Comparison of ENCODE assay signal across 9 cellular contexts in genomic region chrX:15882704-15883539, GRCh38. TPM values are rescaled to one million over a fixed set of nuclear protein-coding genes. Genes with fewer than 3 reads are reported as not detected.
A peak's percentile ranks its signal among the peaks of the same experiment; 100 is the strongest.
DNase-seq lines count a peak whose midpoint lies in the region; ATAC-seq, FAIRE-seq and TF ChIP-seq lines count a peak whose summit lies in the region.
"Had no signal": no experiment of that assay in that cellular context is flagged by ENCODE, and none has a peak within 500 bp of the region (broad histone marks: within the 10 kb centered on the region; RNA-seq: fewer than 3 reads in every experiment).

No MANE protein-coding gene starts in this region.

- H3F3A ChIP-seq in MM.1S (ENCODE audit: insufficient read depth, low read length): no peaks in the 10 kb centered on the region

- no peak for ATAC-seq in GM21528 (IDR thresholded peaks at IDR 0.05; ENCODE audit: low FRiP score, unreplicated experiment)

- FAIRE-seq in GM12891 (lab: Jason Lieb, UNC): peak; percentile 76

- CTCF ChIA-PET in CD8-positive, alpha-beta memory T cell (lab: Charles Lee): no interaction called here

- H3K79me2 ChIP-seq in MM.1S (ENCODE audit: low read length): no peaks in the 10 kb centered on the region

- POLR2A ChIA-PET in CD8-positive, alpha-beta memory T cell (lab: Charles Lee): no interaction called here

- peak overlapping the region; percentile 52; the same call in 1 of the 2 replicates for H3K27ac ChIP-seq in MM.1S (ENCODE audit: low read length)
- H3K27ac ChIP-seq in CD8-positive, alpha-beta memory T cell (ENCODE audit: low read depth, low read length): no peak overlapping the region
- H3K27ac ChIP-seq: ascending aorta had no signal

- no peaks in the 10 kb centered on the region for H3K36me3 ChIP-seq in MM.1S (replicated peaks; ENCODE audit: insufficient read depth, low read length)
- H3K36me3 ChIP-seq in CD8-positive, alpha-beta memory T cell (ENCODE audit: insufficient read depth, low read length): no peaks in the 10 kb centered on the region
- H3K36me3 ChIP-seq: ascending aorta had no signal

- peaks cover 0 to 5% (median 3%) of the 10 kb centered on the region in 3 donors for H3K4me1 Mint-ChIP-seq in CD8-positive, alpha-beta memory T cell

- H3K27me3 Mint-ChIP-seq in CD8-positive, alpha-beta memory T cell: peaks cover 12 to 17% of the 10 kb centered on the region in 2 donors

- no peak overlapping the region for H3K4me3 ChIP-seq in MM.1S (ENCODE audit: low read length)
- H3K4me3 ChIP-seq in fibroblast of the aortic adventitia (ENCODE audit: low read depth, low read length): no peak overlapping the region
- H3K4me3 ChIP-seq in CD8-positive, alpha-beta memory T cell (ENCODE audit: low read length): no peak overlapping the region
- H3K4me3 ChIP-seq: ascending aorta had no signal

- H3K9me2 ChIP-seq in MM.1S (replicated peaks; ENCODE audit: insufficient read depth, low read length): no peaks in the 10 kb centered on the region

- 0 out of 2 replicates have a peak overlapping the region, but pooled peaks have one; percentile 39 for H2AFZ ChIP-seq in MM.1S (ENCODE audit: low read length)

- TF ChIP-seq POLR2A in GM12891 (IDR thresholded peaks at IDR 0.05; ENCODE audit: low read depth, low read length): no peak

- peak overlapping the region; percentile 50; the same call in 1 of the 2 replicates for H3K4me2 ChIP-seq in MM.1S (ENCODE audit: low read depth, low read length)

- H3K36me3 Mint-ChIP-seq in CD8-positive, alpha-beta memory T cell: peaks cover 0 to 19% (median 0%) of the 10 kb centered on the region in 3 donors

- TF ChIP-seq CTCF in MM.1S (IDR thresholded peaks at IDR 0.05; ENCODE audit: low read length) (no peak), fibroblast of the aortic adventitia (IDR thresholded peaks at IDR 0.05; ENCODE audit: insufficient read depth, low read length) (no peak)

- H3K4me1 ChIP-seq in MM.1S (ENCODE audit: low read length): peaks cover 18% of the 10 kb centered on the region
- H3K4me1 ChIP-seq in CD8-positive, alpha-beta memory T cell (ENCODE audit: insufficient read depth, low read length): no peaks in the 10 kb centered on the region
- H3K4me1 ChIP-seq: ascending aorta had no signal

- no peak overlapping the region for H3K4me3 Mint-ChIP-seq in CD8-positive, alpha-beta memory T cell

- DNase-seq in GM12891 (ENCODE audit: insufficient read length, low spot score): no peak
- DNase-seq in H4 (ENCODE audit: low spot score): peak; percentile 32
- peak; percentile 46 for DNase-seq in MM.1S
- peak; percentile 28 for DNase-seq in fibroblast of the aortic adventitia (ENCODE audit: low read depth)
- DNase-seq in iPS-NIHi7 (ENCODE audit: extremely low spot score): no peak
- no peak for DNase-seq in NCI-H510A (lab: John Stamatoyannopoulos, UW)
- no peak for DNase-seq in CD8-positive, alpha-beta memory T cell

- H3K27ac Mint-ChIP-seq in CD8-positive, alpha-beta memory T cell: peak overlapping the region in 1 of 8 donors; percentile 29

- no peak overlapping the region for H3K9ac ChIP-seq in MM.1S (ENCODE audit: low read length)

- H3K27me3 ChIP-seq in MM.1S (replicated peaks; ENCODE audit: insufficient read depth, low read length): no peaks in the 10 kb centered on the region
- H3K27me3 ChIP-seq in CD8-positive, alpha-beta memory T cell (ENCODE audit: insufficient read depth, low read length, poor library complexity, severe bottlenecking): no peaks in the 10 kb centered on the region
- H3K27me3 ChIP-seq: ascending aorta had no signal

- H4K20me1 ChIP-seq in MM.1S (ENCODE audit: insufficient read depth, low read length): no peaks in the 10 kb centered on the region

- H3K9me3 Mint-ChIP-seq in CD8-positive, alpha-beta memory T cell: peaks cover 0 to 12% (median 7%) of the 10 kb centered on the region in 5 donors

- H3K9me3 ChIP-seq in MM.1S (replicated peaks; ENCODE audit: insufficient read depth, low read length): no peaks in the 10 kb centered on the region
- H3K9me3 ChIP-seq in CD8-positive, alpha-beta memory T cell (ENCODE audit: low read length): no peaks in the 10 kb centered on the region
- H3K9me3 ChIP-seq: ascending aorta had no signal

TF ChIP-seq in GM12891, 5 proteins besides CTCF, POLR2A, EP300 and RAD21:
- TF ChIP-seq POU2F2 (IDR thresholded peaks at IDR 0.05; ENCODE audit: low read depth, low read length) (no peak), PAX5 (IDR thresholded peaks at IDR 0.05; ENCODE audit: insufficient read depth, low read length, severe bottlenecking) (no peak), TAF1 (IDR thresholded peaks at IDR 0.05; ENCODE audit: low read depth, low read length) (no peak), POLR2AphosphoS5 (IDR thresholded peaks at IDR 0.05; ENCODE audit: low read depth, low read length) (no peak), SPI1 (IDR thresholded peaks at IDR 0.05; ENCODE audit: low read depth, low read length) (peak; percentile 44)

RNA-seq across cellular contexts. Expression of gene AP1S2, which starts 28.3 kb away (rescaled TPM):
- 35.3 TPM for polyA plus RNA-seq in GM12891 (2012; ENCODE audit: low read depth, missing spikeins)
- total RNA-seq in H4 (2014; rRNA removed; shearing (Covaris generic)): 54.5 and 57.4 TPM in 2 replicates
- 43.8 and 51.3 TPM in 2 replicates for total RNA-seq in fibroblast of the aortic adventitia (ENCODE audit: low replicate concordance)
- total RNA-seq in CD8-positive, alpha-beta memory T cell: 10 to 100 TPM; 31.7 to 33.8 TPM
- polyA plus RNA-seq in CD8-positive, alpha-beta memory T cell: 56.0 TPM

Comparison
In these comparisons a context has a peak if more than half of its experiments do, and no peak if none do; other contexts are left out.
1. DNase-seq: peak in H4 (single experiment), MM.1S (single experiment) and fibroblast of the aortic adventitia (single experiment); none in GM12891 (single experiment), iPS-NIHi7 (single experiment), NCI-H510A (single experiment) and CD8-positive, alpha-beta memory T cell (0 of 5).